In the genomic region with DNA sequence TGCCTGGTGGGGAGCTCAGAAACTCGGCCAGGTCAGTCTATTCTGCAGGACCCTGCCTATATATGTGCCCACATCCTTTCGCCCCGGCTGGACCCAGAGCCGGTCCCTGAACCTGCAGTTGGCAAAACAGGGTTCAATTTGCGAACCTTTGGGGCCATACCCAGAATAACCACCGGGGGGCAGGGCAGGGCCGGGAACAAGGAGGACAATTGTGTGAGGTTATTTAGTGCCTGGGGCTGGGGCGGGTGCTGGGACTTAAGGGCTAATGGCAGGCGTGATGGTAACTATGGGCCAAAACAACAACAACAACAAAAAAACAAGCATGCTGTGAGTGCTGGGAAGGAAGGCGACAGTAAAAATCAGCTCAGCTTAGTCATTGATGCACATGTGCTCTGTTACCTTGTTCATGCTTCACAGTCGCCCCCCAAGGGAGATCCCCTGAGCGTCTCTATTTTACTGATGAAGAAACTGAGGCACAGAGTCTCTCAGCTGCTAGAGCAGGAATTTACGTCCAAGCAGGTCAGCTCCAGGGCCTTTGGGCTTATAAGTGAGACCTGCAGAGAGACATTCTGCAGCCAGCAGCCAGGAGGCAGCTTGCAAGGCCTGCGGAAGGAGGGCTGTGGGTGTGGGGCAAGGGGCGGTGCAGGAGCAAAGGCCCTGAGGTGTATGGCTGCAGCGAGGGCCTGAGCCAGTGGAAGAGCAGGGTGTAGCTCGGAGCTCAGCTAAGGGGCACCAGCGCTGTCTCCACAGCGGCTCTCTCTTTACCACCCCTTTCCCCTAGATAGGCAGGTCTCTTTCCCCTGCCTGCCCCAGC, we compare ENCODE assay signal across 8 cellular contexts.
DNase-seq lines count a peak whose midpoint lies in the region; ATAC-seq and TF ChIP-seq lines count a peak whose summit lies in the region.

No MANE protein-coding gene starts in this region.

- H3K4me1 Mint-ChIP-seq in activated T-cell treated with anti-CD3 and anti-CD28 coated beads, Interleukin-2, amount 50 U/mL, for 72 hours (ENCODE audit: low read depth) = no peaks in the 10 kb centered on the region
- H3K4me1 Mint-ChIP-seq in type B pancreatic cell (ENCODE audit: unreplicated experiment) = peaks cover 9% of the 10 kb centered on the region

- ATAC-seq in HG02885 (IDR thresholded peaks at IDR 0.05; ENCODE audit: poor library complexity, unreplicated experiment) (peak; percentile 56), GM21717 (IDR thresholded peaks at IDR 0.05; ENCODE audit: unreplicated experiment) (no peak)
- ATAC-seq in activated T-cell treated with anti-CD3 and anti-CD28 coated beads, Interleukin-2, amount 50 U/mL, for 72 hours (replicated peaks in 1 of 2) = peak; percentile 51 to 64

- DNase-seq in D341Med (ENCODE audit: low spot score) (peak; percentile 83), NOMO-1 treated with dmso at 0.1 percent for 144 hours (lab: John Stamatoyannopoulos, UW; ENCODE audit: unreplicated experiment) (peak; percentile 17), fibroblast of villous mesenchyme (ENCODE audit: low read depth) (peak; percentile 55), occipital lobe (lab: John Stamatoyannopoulos, UW) (peak; percentile 23), type B pancreatic cell (ENCODE audit: extremely low spot score, unreplicated experiment) (peak; percentile 82)
- DNase-seq in activated T-cell treated with anti-CD3 and anti-CD28 coated beads, Interleukin-2, amount 50 U/mL, for 72 hours = peak; percentile 64 to 76

- peaks cover 0 to 2% of the 10 kb centered on the region in 2 donors for H3K9me3 Mint-ChIP-seq in activated T-cell treated with anti-CD3 and anti-CD28 coated beads, Interleukin-2, amount 50 U/mL, for 72 hours
- no peaks in the 10 kb centered on the region for H3K9me3 Mint-ChIP-seq in type B pancreatic cell

- no peak overlapping the region for H3K4me3 ChIP-seq in fibroblast of villous mesenchyme (ENCODE audit: low read depth, low read length)

- TF ChIP-seq CTCF in fibroblast of villous mesenchyme (IDR thresholded peaks at IDR 0.05; ENCODE audit: insufficient read depth, low read depth, low read length) = peak; percentile 87
- peak; percentile 89 for TF ChIP-seq CTCF in type B pancreatic cell (conservative IDR thresholded peaks at IDR 0.05)

- H3K27me3 Mint-ChIP-seq in activated T-cell treated with anti-CD3 and anti-CD28 coated beads, Interleukin-2, amount 50 U/mL, for 72 hours (ENCODE audit: low read depth) = no peaks in the 10 kb centered on the region
- H3K27me3 Mint-ChIP-seq in type B pancreatic cell = peaks cover 3% of the 10 kb centered on the region

- peaks cover 0 to 3% of the 10 kb centered on the region in 2 donors for H3K36me3 Mint-ChIP-seq in activated T-cell treated with anti-CD3 and anti-CD28 coated beads, Interleukin-2, amount 50 U/mL, for 72 hours (ENCODE audit: insufficient read depth in 2 of 2)
- no peaks in the 10 kb centered on the region for H3K36me3 Mint-ChIP-seq in type B pancreatic cell

- no peak overlapping the region for H3K4me3 Mint-ChIP-seq in activated T-cell treated with anti-CD3 and anti-CD28 coated beads, Interleukin-2, amount 50 U/mL, for 72 hours
- no peak overlapping the region for H3K4me3 Mint-ChIP-seq in type B pancreatic cell

- no peak overlapping the region for H3K27ac Mint-ChIP-seq in activated T-cell treated with anti-CD3 and anti-CD28 coated beads, Interleukin-2, amount 50 U/mL, for 72 hours
- peak overlapping the region; percentile 45 for H3K27ac Mint-ChIP-seq in type B pancreatic cell

Comparison
In these comparisons a context has a peak if more than half of its experiments do, and no peak if none do; other contexts are left out.
1. DNase-seq: peak in every context shown above with its lines; median percentile 83 in D341Med; 82 in type B pancreatic cell; 70 in activated T-cell treated with anti-CD3 and anti-CD28 coated beads, Interleukin-2, amount 50 U/mL, for 72 hours; 55 in fibroblast of villous mesenchyme; 23 in occipital lobe; 17 in NOMO-1 treated with dmso at 0.1 percent for 144 hours.